In the genomic region with DNA sequence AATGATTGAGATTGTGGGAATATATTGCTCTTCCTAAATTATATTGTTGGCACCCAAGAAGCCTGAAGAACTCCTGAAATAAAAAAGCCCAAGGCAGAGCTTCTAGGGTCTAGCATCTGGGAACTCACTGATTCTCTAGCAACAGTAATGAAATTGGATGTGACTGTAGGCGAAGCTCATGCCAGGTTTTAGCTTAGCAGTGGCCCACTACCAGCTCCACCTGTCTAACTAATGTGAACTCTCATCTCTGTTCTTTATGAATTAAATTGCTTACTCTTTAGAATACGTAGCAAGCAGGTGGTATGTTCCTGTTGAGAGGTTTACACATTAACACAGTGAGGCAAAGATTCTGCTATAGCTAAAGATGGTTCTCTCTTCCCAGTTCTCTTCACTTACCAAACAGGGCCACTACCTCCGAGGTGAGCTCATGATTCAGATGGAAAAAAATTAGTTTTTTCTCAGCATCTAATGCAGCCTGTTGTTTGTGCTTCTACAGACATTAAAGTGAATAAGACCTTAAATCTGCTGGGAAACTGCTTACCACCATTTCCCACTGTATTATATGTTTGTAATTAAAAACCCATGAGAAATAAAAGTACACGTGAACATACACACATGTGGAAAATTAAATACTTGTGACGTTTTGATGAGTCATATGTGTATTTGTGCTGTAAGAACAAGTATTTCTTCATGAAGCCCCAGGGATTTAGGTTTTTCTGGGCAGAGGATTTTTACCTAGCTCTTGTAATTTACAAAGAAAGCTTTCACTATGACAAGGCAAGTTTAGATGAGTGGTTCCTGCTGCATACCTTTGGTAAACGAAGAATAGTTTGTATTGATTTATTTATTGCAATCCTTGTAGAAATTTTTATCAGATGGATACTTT, we compare ENCODE assay signal across 10 cellular contexts.
A peak's percentile ranks its signal among the peaks of the same experiment; 100 is the strongest.
DNase-seq lines count a peak whose midpoint lies in the region; ATAC-seq and TF ChIP-seq lines count a peak whose summit lies in the region.
"Had no signal": no experiment of that assay in that cellular context is flagged by ENCODE, and none has a peak within 500 bp of the region (broad histone marks: within the 10 kb centered on the region; RNA-seq: fewer than 3 reads in every experiment).

No MANE protein-coding gene starts in this region.

- TF ChIP-seq CTCF in fibroblast of mammary gland (conservative IDR thresholded peaks at IDR 0.05; ENCODE audit: control insufficient read depth, insufficient read depth, low read depth, low read length) (no peak), Peyer's patch (IDR thresholded peaks at IDR 0.05) (no peak)

- no peak overlapping the region for H3K4me3 ChIP-seq in fibroblast of mammary gland (ENCODE audit: control insufficient read depth, low read depth, low read length)
- H3K4me3 ChIP-seq in Peyer's patch = no peak overlapping the region
- H3K4me3 ChIP-seq: dorsolateral prefrontal cortex had no signal

- DNase-seq in fibroblast of mammary gland (ENCODE audit: low read depth) (peak; percentile 93), SW480 (ENCODE audit: low spot score) (no peak), Peyer's patch (no peak), inferior parietal cortex (ENCODE audit: extremely low spot score) (no peak)
- DNase-seq in activated CD4-positive, CD25-positive, alpha-beta regulatory T cell treated with anti-CD3 and anti-CD28 coated beads, Interleukin-2, amount 50 U/mL, for 72 hours = no peak
- DNase-seq: naive B cell had no signal

- H3K36me3 ChIP-seq in Peyer's patch = no peaks in the 10 kb centered on the region

- peak; percentile 77 for ATAC-seq in GM18502 (IDR thresholded peaks at IDR 0.05; ENCODE audit: poor library complexity, unreplicated experiment)
- ATAC-seq in GM21825 (IDR thresholded peaks at IDR 0.05; ENCODE audit: unreplicated experiment) = peak; percentile 64
- peak; percentile 60 for ATAC-seq in HG03571 (IDR thresholded peaks at IDR 0.05; ENCODE audit: unreplicated experiment)

- no peaks in the 10 kb centered on the region for H3K27me3 ChIP-seq in Peyer's patch
- H3K27me3 ChIP-seq: dorsolateral prefrontal cortex had no signal

- H3K9me3 ChIP-seq in Peyer's patch = no peaks in the 10 kb centered on the region

- TF ChIP-seq POLR2A in Peyer's patch (IDR thresholded peaks at IDR 0.05) = no peak

- H3K4me1 ChIP-seq in Peyer's patch = no peaks in the 10 kb centered on the region

- H3K27ac ChIP-seq in Peyer's patch = no peak overlapping the region
- H3K27ac ChIP-seq: dorsolateral prefrontal cortex had no signal
